ENCODE assay signal across 20 cellular contexts in genomic region chr6:16654703-16655102, GRCh38.
DNase-seq lines count a peak whose midpoint lies in the region; ATAC-seq, FAIRE-seq and TF ChIP-seq lines count a peak whose summit lies in the region.
"Had no signal": no experiment of that assay in that cellular context is flagged by ENCODE, and none has a peak within 500 bp of the region (broad histone marks: within the 10 kb centered on the region; RNA-seq: fewer than 3 reads in every experiment).

No MANE protein-coding gene starts in this region.

- TF ChIP-seq POLR2A in H54 (IDR thresholded peaks at IDR 0.05; ENCODE audit: low read depth, low read length) = no peak
- TF ChIP-seq POLR2A in transverse colon (IDR thresholded peaks at IDR 0.05) = no peak

- TF ChIP-seq EP300 in transverse colon (IDR thresholded peaks at IDR 0.05; ENCODE audit: low read depth) = no peak

- whole genome bisulfite sequencing in transverse colon (ENCODE audit: low coverage in 1 of 2), 2 donors = 75% methylated on average over 1 of the region's 1 CpG; no CpG with 5 or more reads in 1 of the 2 donors

- peak; percentile 34 for ATAC-seq in HG03108 (IDR thresholded peaks at IDR 0.05; ENCODE audit: unreplicated experiment)
- no peak for ATAC-seq in naive thymus-derived CD8-positive, alpha-beta T cell
- ATAC-seq: left lobe of liver had no signal

- POLR2A ChIA-PET in activated CD4-positive, alpha-beta T cell treated with anti-CD3 and anti-CD28 coated beads, Interleukin-2, amount 10 ng/mL, durations not matched to agents 7 days and 5 days (lab: Charles Lee) = no interaction called here
- POLR2A ChIA-PET in naive thymus-derived CD8-positive, alpha-beta T cell (lab: Charles Lee) = no interaction called here

- intact Hi-C loops in activated T-helper 1 cell treated with anti-CD3 and anti-CD28 coated beads, Interleukin-12 subunit alpha, Interleukin-12 subunit beta, Interleukin-2, Interleukin-4 antibody, amounts not matched to agents 30 ng/mL and 10 ng/mL and 1 ng/mL, durations not matched to agents 14 hours and 24 hours and 36 hours (cut with micrococcal nuclease) = loop anchor here (5.0 kb wide), 2 partner anchors 183 to 303 kb away; no protein-coding TSS in a partner anchor
- intact Hi-C loops in transverse colon (cut with DNase I; ENCODE audit: low total_unique reads) = no loop called here

- peaks cover 36% of the 10 kb centered on the region for H3K36me3 Mint-ChIP-seq in activated CD4-positive, alpha-beta T cell treated with anti-CD3 and anti-CD28 coated beads, Interleukin-2, amount 10 ng/mL, durations not matched to agents 7 days and 5 days (ENCODE audit: low read depth)
- H3K36me3 Mint-ChIP-seq in activated T-helper 1 cell treated with anti-CD3 and anti-CD28 coated beads, Interleukin-12 subunit alpha, Interleukin-12 subunit beta, Interleukin-2, Interleukin-4 antibody, amounts not matched to agents 30 ng/mL and 10 ng/mL and 1 ng/mL, durations not matched to agents 14 hours and 24 hours and 36 hours (ENCODE audit: low read depth) = peaks cover 53% of the 10 kb centered on the region
- H3K36me3 Mint-ChIP-seq in naive thymus-derived CD8-positive, alpha-beta T cell = peaks cover 4 to 40% (median 13%) of the 10 kb centered on the region in 3 donors

- DNase-seq in activated CD4-positive, alpha-beta T cell treated with anti-CD3 and anti-CD28 coated beads, Interleukin-2, amount 10 ng/mL, durations not matched to agents 7 days and 5 days = no peak
- DNase-seq in activated CD4-positive, alpha-beta T cell treated with anti-CD3 and anti-CD28 coated beads, Interleukin-2, amount 50 U/mL, for 48 hours = no peak
- no peak for DNase-seq in activated T-helper 1 cell treated with anti-CD3 and anti-CD28 coated beads, Interleukin-12 subunit alpha, Interleukin-12 subunit beta, Interleukin-2, Interleukin-4 antibody, amounts not matched to agents 30 ng/mL and 10 ng/mL and 1 ng/mL, durations not matched to agents 14 hours and 24 hours and 36 hours (ENCODE audit: low spot score)
- peak in 2 of 10 donors; percentile 7 to 20 for DNase-seq in naive thymus-derived CD8-positive, alpha-beta T cell
- DNase-seq in H54 (ENCODE audit: insufficient read length, low spot score) = no peak
- DNase-seq in transverse colon = no peak
- DNase-seq in KG1 (lab: John Stamatoyannopoulos, UW) = no peak
- DNase-seq: hypothalamus, Kasumi-1, NCI-H146, NCI-H345, ovary had no signal

- peaks cover 82% of the 10 kb centered on the region for H3K4me1 Mint-ChIP-seq in activated CD4-positive, alpha-beta T cell treated with anti-CD3 and anti-CD28 coated beads, Interleukin-2, amount 10 ng/mL, durations not matched to agents 7 days and 5 days
- peaks cover 79% of the 10 kb centered on the region for H3K4me1 Mint-ChIP-seq in activated T-helper 1 cell treated with anti-CD3 and anti-CD28 coated beads, Interleukin-12 subunit alpha, Interleukin-12 subunit beta, Interleukin-2, Interleukin-4 antibody, amounts not matched to agents 30 ng/mL and 10 ng/mL and 1 ng/mL, durations not matched to agents 14 hours and 24 hours and 36 hours (ENCODE audit: low read depth)
- peaks cover 18 to 63% (median 49%) of the 10 kb centered on the region in 4 donors for H3K4me1 Mint-ChIP-seq in naive thymus-derived CD8-positive, alpha-beta T cell

- no peaks in the 10 kb centered on the region for H3K36me3 ChIP-seq in transverse colon
- H3K36me3 ChIP-seq: ovary had no signal

- H3K27ac ChIP-seq in transverse colon = no peak overlapping the region
- H3K27ac ChIP-seq: C4-2B, ovary, SJSA1 had no signal

- in situ Hi-C loops in transverse colon (cut with MboI; ENCODE audit: low pct_ligation_motif_present in 1 of 4, low pct_unique_long_range_greater_than_20kb in 1 of 4, low sequenced_read_pairs in 3 of 4) = no loop called here

- CTCF ChIA-PET in activated CD4-positive, alpha-beta T cell treated with anti-CD3 and anti-CD28 coated beads, Interleukin-2, amount 10 ng/mL, durations not matched to agents 7 days and 5 days (lab: Charles Lee) = no interaction called here

- no peaks in the 10 kb centered on the region for H3K9me3 ChIP-seq in transverse colon
- H3K9me3 ChIP-seq: ovary, SJSA1, tibial nerve had no signal

- peak overlapping the region; percentile 84 for H3K27ac Mint-ChIP-seq in activated CD4-positive, alpha-beta T cell treated with anti-CD3 and anti-CD28 coated beads, Interleukin-2, amount 10 ng/mL, durations not matched to agents 7 days and 5 days
- H3K27ac Mint-ChIP-seq in activated T-helper 1 cell treated with anti-CD3 and anti-CD28 coated beads, Interleukin-12 subunit alpha, Interleukin-12 subunit beta, Interleukin-2, Interleukin-4 antibody, amounts not matched to agents 30 ng/mL and 10 ng/mL and 1 ng/mL, durations not matched to agents 14 hours and 24 hours and 36 hours = peak overlapping the region; percentile 90
- H3K27ac Mint-ChIP-seq in naive thymus-derived CD8-positive, alpha-beta T cell = peak overlapping the region in 6 of 10 donors; percentile 43 to 88 (median 72)
- H3K27ac Mint-ChIP-seq: activated naive CD4-positive, alpha-beta T cell treated with anti-CD3 and anti-CD28 coated beads, Interleukin-2, amount 50 U/mL, for 72 hours had no signal

- H3K27me3 Mint-ChIP-seq in activated CD4-positive, alpha-beta T cell treated with anti-CD3 and anti-CD28 coated beads, Interleukin-2, amount 10 ng/mL, durations not matched to agents 7 days and 5 days = no peaks in the 10 kb centered on the region
- H3K27me3 Mint-ChIP-seq in activated T-helper 1 cell treated with anti-CD3 and anti-CD28 coated beads, Interleukin-12 subunit alpha, Interleukin-12 subunit beta, Interleukin-2, Interleukin-4 antibody, amounts not matched to agents 30 ng/mL and 10 ng/mL and 1 ng/mL, durations not matched to agents 14 hours and 24 hours and 36 hours (ENCODE audit: insufficient read depth) = no peaks in the 10 kb centered on the region
- H3K27me3 Mint-ChIP-seq in naive thymus-derived CD8-positive, alpha-beta T cell = no peaks in the 10 kb centered on the region

- no peaks in the 10 kb centered on the region for H3K9me3 Mint-ChIP-seq in activated CD4-positive, alpha-beta T cell treated with anti-CD3 and anti-CD28 coated beads, Interleukin-2, amount 10 ng/mL, durations not matched to agents 7 days and 5 days
- H3K9me3 Mint-ChIP-seq in activated T-helper 1 cell treated with anti-CD3 and anti-CD28 coated beads, Interleukin-12 subunit alpha, Interleukin-12 subunit beta, Interleukin-2, Interleukin-4 antibody, amounts not matched to agents 30 ng/mL and 10 ng/mL and 1 ng/mL, durations not matched to agents 14 hours and 24 hours and 36 hours = no peaks in the 10 kb centered on the region
- H3K9me3 Mint-ChIP-seq in naive thymus-derived CD8-positive, alpha-beta T cell = no peaks in the 10 kb centered on the region
- H3K9me3 Mint-ChIP-seq: activated naive CD4-positive, alpha-beta T cell treated with anti-CD3 and anti-CD28 coated beads, Interleukin-2, amount 50 U/mL, for 72 hours had no signal

- FAIRE-seq in H54 (lab: Jason Lieb, UNC) = no peak
- FAIRE-seq: GM12891, TTC549 had no signal

- no peak for TF ChIP-seq CTCF in transverse colon (IDR thresholded peaks at IDR 0.05)

- H3K4me3 Mint-ChIP-seq in activated CD4-positive, alpha-beta T cell treated with anti-CD3 and anti-CD28 coated beads, Interleukin-2, amount 10 ng/mL, durations not matched to agents 7 days and 5 days = no peak overlapping the region
- peak overlapping the region; percentile 67 for H3K4me3 Mint-ChIP-seq in activated T-helper 1 cell treated with anti-CD3 and anti-CD28 coated beads, Interleukin-12 subunit alpha, Interleukin-12 subunit beta, Interleukin-2, Interleukin-4 antibody, amounts not matched to agents 30 ng/mL and 10 ng/mL and 1 ng/mL, durations not matched to agents 14 hours and 24 hours and 36 hours
- H3K4me3 Mint-ChIP-seq in naive thymus-derived CD8-positive, alpha-beta T cell = peak overlapping the region in 1 of 10 donors; percentile 62

- no peaks in the 10 kb centered on the region for H3K27me3 ChIP-seq in transverse colon
- H3K27me3 ChIP-seq: ovary, SJSA1, tibial nerve had no signal

- H3K4me3 ChIP-seq in transverse colon = no peak overlapping the region
- H3K4me3 ChIP-seq: ovary, SJSA1, tibial nerve had no signal

- peaks cover 0 to 7% (median 2%) of the 10 kb centered on the region in 4 donors for H3K4me1 ChIP-seq in transverse colon
- H3K4me1 ChIP-seq: SJSA1 had no signal
